Comparison of ENCODE assay signal across 16 cellular contexts in the genomic region with DNA sequence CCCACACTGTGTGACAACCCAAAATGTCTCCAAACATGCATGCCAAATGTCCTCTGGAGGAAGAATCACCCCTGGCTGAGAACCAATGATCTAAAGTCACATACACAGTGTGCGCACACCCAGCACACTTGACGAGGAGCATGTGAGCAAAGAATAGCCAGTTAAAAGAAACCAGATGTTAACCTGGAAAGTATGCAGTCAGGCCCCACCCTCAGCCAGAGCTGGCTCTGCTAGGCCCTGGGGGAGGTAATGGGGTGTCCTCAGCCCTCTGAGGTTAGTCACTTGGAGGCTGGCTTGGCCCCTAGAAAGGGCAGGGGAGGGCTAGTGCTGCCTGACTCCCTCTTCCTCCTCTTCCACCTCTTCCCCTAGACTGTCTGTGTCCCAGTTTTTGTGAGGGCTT. TPM values are rescaled to one million over a fixed set of nuclear protein-coding genes. Genes with fewer than 3 reads are reported as not detected.
DNase-seq lines count a peak whose midpoint lies in the region; FAIRE-seq and TF ChIP-seq lines count a peak whose summit lies in the region.
"Had no signal": no experiment of that assay in that cellular context is flagged by ENCODE, and none has a peak within 500 bp of the region (broad histone marks: within the 10 kb centered on the region; RNA-seq: fewer than 3 reads in every experiment).

No MANE protein-coding gene starts in this region.

- H3K4me3 ChIP-seq in bronchial epithelial cell (ENCODE audit: low read depth, low read length) = no peak overlapping the region
- H3K4me3 ChIP-seq: upper lobe of left lung had no signal

- H3K27me3 ChIP-seq in bronchial epithelial cell (ENCODE audit: control insufficient read depth, insufficient read depth, low read length) = no peaks in the 10 kb centered on the region
- H3K27me3 ChIP-seq: upper lobe of left lung had no signal

- TF ChIP-seq CTCF in bronchial epithelial cell (IDR thresholded peaks at IDR 0.05; ENCODE audit: insufficient read depth, low read length, severe bottlenecking) = no peak

- peak; percentile 71 for DNase-seq in EH (ENCODE audit: low read depth)
- peak; percentile 50 for DNase-seq in bronchial epithelial cell (ENCODE audit: low read depth)
- peak; percentile 31 for DNase-seq in iris pigment epithelial cell (ENCODE audit: low read depth)
- no peak for DNase-seq in COR-L47 (lab: John Stamatoyannopoulos, UW)
- DNase-seq in activated CD4-positive, alpha-beta T cell treated with anti-CD3 and anti-CD28 coated beads, Interleukin-2, amount 50 U/mL, for 48 hours = no peak
- no peak for DNase-seq in COLO829 (ENCODE audit: low spot score)
- DNase-seq: activated CD4-positive, alpha-beta T cell treated with anti-CD3 and anti-CD28 coated beads, Interleukin-2, amount 50 U/mL, for 4 hours; AML-193; DMS53; head of caudate nucleus; left cardiac atrium; NCI-H187; NCI-H748 treated with DMSO at 0.1 percent for 48 hours; T-helper 9 cell; upper lobe of left lung had no signal

- FAIRE-seq in bronchial epithelial cell (lab: Jason Lieb, UNC) = no peak

- H3K36me3 ChIP-seq in bronchial epithelial cell (ENCODE audit: control insufficient read depth, insufficient read depth, low read length) = no peaks in the 10 kb centered on the region
- H3K36me3 ChIP-seq: upper lobe of left lung had no signal

RNA-seq across cellular contexts. Expression of gene GUCA1A, which starts 15.2 kb away (rescaled TPM):
- total RNA-seq in bronchial epithelial cell = not detected in 2 replicates
- total RNA-seq: left cardiac atrium; natural killer cell treated with Interleukin-12 subunit alpha and Interleukin-12 subunit beta and Interleukin-15 and Interleukin-18, amount 100 ng/mL, for 72 hours; upper lobe of left lung had no signal

RNA-seq across cellular contexts. Expression of gene C6orf132, which starts 15.6 kb away (rescaled TPM):
- total RNA-seq in bronchial epithelial cell = 11.3 and 46.1 TPM in 2 replicates

RNA-seq across cellular contexts. Expression of gene GUCA1B, which starts 36.7 kb away (rescaled TPM):
- 1.9 and 2.4 TPM in 2 replicates for total RNA-seq in bronchial epithelial cell

RNA-seq across cellular contexts. Expression of gene MRPS10, which starts 59.6 kb away (rescaled TPM):
- 71.6 and 74.5 TPM in 2 replicates for total RNA-seq in bronchial epithelial cell

Comparison
In these comparisons a context has a peak if more than half of its experiments do, and no peak if none do; other contexts are left out.
1. DNase-seq: peak in EH (single experiment), bronchial epithelial cell (single experiment) and iris pigment epithelial cell (single experiment); none in COR-L47 (single experiment), activated CD4-positive, alpha-beta T cell treated with anti-CD3 and anti-CD28 coated beads, Interleukin-2, amount 50 U/mL, for 48 hours (0 of 2) and COLO829 (single experiment).